9 cellular contexts compared by ENCODE assay signal in genomic region chr17:43020030-43020621, GRCh38. TPM values are rescaled to one million over a fixed set of nuclear protein-coding genes. Genes with fewer than 3 reads are reported as not detected.
A peak's percentile ranks its signal among the peaks of the same experiment; 100 is the strongest.
DNase-seq lines count a peak whose midpoint lies in the region; ATAC-seq and TF ChIP-seq lines count a peak whose summit lies in the region.
"Had no signal": no experiment of that assay in that cellular context is flagged by ENCODE, and none has a peak within 500 bp of the region (broad histone marks: within the 10 kb centered on the region; RNA-seq: fewer than 3 reads in every experiment).

No MANE protein-coding gene starts in this region.

- TF ChIP-seq POLR2A in erythroblast (IDR thresholded peaks at IDR 0.05; ENCODE audit: low read length) = no peak

- H3K36me3 ChIP-seq in subcutaneous abdominal adipose tissue (ENCODE audit: control insufficient read depth in 5 of 5, insufficient read depth in 5 of 5, low read length in 5 of 5) = peaks cover 0 to 36% (median 26%) of the 10 kb centered on the region in 5 donors

- H3K4me3 Mint-ChIP-seq in activated CD4-positive, alpha-beta T cell treated with anti-CD3 and anti-CD28 coated beads, Interleukin-2, amount 10 ng/mL, durations not matched to agents 24 days and 14 days = peak overlapping the region; percentile 88
- peak overlapping the region; percentile 76 for H3K4me3 Mint-ChIP-seq in activated T-helper 17 cell treated with anti-CD3 and anti-CD28 coated beads, Interleukin-2, amount 50 U/mL, for 72 hours

- peak overlapping the region; percentile 89 for H3K27ac ChIP-seq in subcutaneous abdominal adipose tissue (ENCODE audit: low read depth, low read length)

- no peak for ATAC-seq in activated T-helper 17 cell treated with anti-CD3 and anti-CD28 coated beads, Interleukin-2, amount 50 U/mL, for 72 hours (replicated peaks)

- H3K9ac ChIP-seq in subcutaneous abdominal adipose tissue (ENCODE audit: low read length in 5 of 5) = peak overlapping the region in 4 of 5 donors; percentile 1 to 70 (median 46)

- no peaks in the 10 kb centered on the region for H3K9me3 ChIP-seq in subcutaneous abdominal adipose tissue (ENCODE audit: control insufficient read depth in 5 of 5, low read length in 5 of 5)

- DNase-seq in activated CD4-positive, alpha-beta T cell treated with anti-CD3 and anti-CD28 coated beads, Interleukin-2, amount 10 ng/mL, durations not matched to agents 24 days and 14 days = no peak
- DNase-seq in activated CD4-positive, alpha-beta T cell treated with anti-CD3 and anti-CD28 coated beads, Interleukin-2, amount 50 U/mL, for 1 hour = no peak
- peak; percentile 9 for DNase-seq in iPS-NIHi7 (ENCODE audit: extremely low spot score)
- no peak for DNase-seq in NCI-H187 (lab: John Stamatoyannopoulos, UW)
- DNase-seq in NCI-H128 (lab: John Stamatoyannopoulos, UW; ENCODE audit: unreplicated experiment) = no peak
- no peak for DNase-seq in erythroblast (lab: John Stamatoyannopoulos, UW)

- H3K27me3 Mint-ChIP-seq in activated CD4-positive, alpha-beta T cell treated with anti-CD3 and anti-CD28 coated beads, Interleukin-2, amount 10 ng/mL, durations not matched to agents 24 days and 14 days = peaks cover 9% of the 10 kb centered on the region
- H3K27me3 Mint-ChIP-seq in activated T-helper 17 cell treated with anti-CD3 and anti-CD28 coated beads, Interleukin-2, amount 50 U/mL, for 72 hours = no peaks in the 10 kb centered on the region

- no peaks in the 10 kb centered on the region for H3K9me3 Mint-ChIP-seq in activated CD4-positive, alpha-beta T cell treated with anti-CD3 and anti-CD28 coated beads, Interleukin-2, amount 10 ng/mL, durations not matched to agents 24 days and 14 days
- no peaks in the 10 kb centered on the region for H3K9me3 Mint-ChIP-seq in activated T-helper 17 cell treated with anti-CD3 and anti-CD28 coated beads, Interleukin-2, amount 50 U/mL, for 72 hours

- H3K27ac Mint-ChIP-seq in activated CD4-positive, alpha-beta T cell treated with anti-CD3 and anti-CD28 coated beads, Interleukin-2, amount 10 ng/mL, durations not matched to agents 24 days and 14 days = no peak overlapping the region
- H3K27ac Mint-ChIP-seq in activated T-helper 17 cell treated with anti-CD3 and anti-CD28 coated beads, Interleukin-2, amount 50 U/mL, for 72 hours = peak overlapping the region; percentile 63

- no peaks in the 10 kb centered on the region for H3K27me3 ChIP-seq in subcutaneous abdominal adipose tissue (ENCODE audit: control insufficient read depth in 5 of 5, insufficient read depth in 4 of 5, low read length in 5 of 5)

- peak overlapping the region; percentile 17 to 99 (median 86) for H3K4me3 ChIP-seq in subcutaneous abdominal adipose tissue (ENCODE audit: low read depth in 1 of 5, low read length in 5 of 5)

- H3K4me1 Mint-ChIP-seq in activated CD4-positive, alpha-beta T cell treated with anti-CD3 and anti-CD28 coated beads, Interleukin-2, amount 10 ng/mL, durations not matched to agents 24 days and 14 days = peaks cover 28% of the 10 kb centered on the region
- peaks cover 25% of the 10 kb centered on the region for H3K4me1 Mint-ChIP-seq in activated T-helper 17 cell treated with anti-CD3 and anti-CD28 coated beads, Interleukin-2, amount 50 U/mL, for 72 hours

- intact Hi-C loops in activated CD4-positive, alpha-beta T cell treated with anti-CD3 and anti-CD28 coated beads, Interleukin-2, amount 10 ng/mL, durations not matched to agents 24 days and 14 days (cut with micrococcal nuclease) = loop anchor here (5.0 to 10.0 kb wide), 3 partner anchors 105 to 295 kb away; partner anchors contain the start of genes BRCA1 and TMEM106A

- peaks cover 2% of the 10 kb centered on the region for H3K36me3 Mint-ChIP-seq in activated CD4-positive, alpha-beta T cell treated with anti-CD3 and anti-CD28 coated beads, Interleukin-2, amount 10 ng/mL, durations not matched to agents 24 days and 14 days (ENCODE audit: low read depth)
- peaks cover under 1% of the 10 kb centered on the region for H3K36me3 Mint-ChIP-seq in activated T-helper 17 cell treated with anti-CD3 and anti-CD28 coated beads, Interleukin-2, amount 50 U/mL, for 72 hours (ENCODE audit: low read depth)

- H3K4me1 ChIP-seq in subcutaneous abdominal adipose tissue (ENCODE audit: control insufficient read depth in 5 of 5, insufficient read depth in 5 of 5, low read length in 5 of 5) = peaks cover 14 to 72% (median 59%) of the 10 kb centered on the region in 5 donors

RNA-seq across cellular contexts. Expression of gene VAT1, which starts 2.1 kb away (rescaled TPM):
- 17.9 and 18.8 TPM in 2 replicates for total RNA-seq in activated CD4-positive, alpha-beta T cell treated with anti-CD3 and anti-CD28 coated beads, Interleukin-2, amount 10 ng/mL, durations not matched to agents 24 days and 14 days
- 10 to 100 TPM; 30.9 to 36.5 TPM for total RNA-seq in activated T-helper 17 cell treated with anti-CD3 and anti-CD28 coated beads, Interleukin-2, amount 50 U/mL, for 72 hours

RNA-seq across cellular contexts. Expression of gene RND2, which starts 4.9 kb away (rescaled TPM):
- total RNA-seq in activated CD4-positive, alpha-beta T cell treated with anti-CD3 and anti-CD28 coated beads, Interleukin-2, amount 10 ng/mL, durations not matched to agents 24 days and 14 days = 0.07 TPM in 2 replicates
- not detected for total RNA-seq in activated T-helper 17 cell treated with anti-CD3 and anti-CD28 coated beads, Interleukin-2, amount 50 U/mL, for 72 hours
- total RNA-seq: NCI-H460 had no signal

RNA-seq across cellular contexts. Expression of gene IFI35, which starts 13.5 kb away (rescaled TPM):
- total RNA-seq in activated CD4-positive, alpha-beta T cell treated with anti-CD3 and anti-CD28 coated beads, Interleukin-2, amount 10 ng/mL, durations not matched to agents 24 days and 14 days = 51.9 and 55.2 TPM in 2 replicates
- 10 to 100 TPM; 38.4 to 45.4 TPM for total RNA-seq in activated T-helper 17 cell treated with anti-CD3 and anti-CD28 coated beads, Interleukin-2, amount 50 U/mL, for 72 hours

RNA-seq across cellular contexts. Expression of gene RPL27, which starts 21.9 kb away (rescaled TPM):
- 1,178 and 1,206 TPM in 2 replicates for total RNA-seq in activated CD4-positive, alpha-beta T cell treated with anti-CD3 and anti-CD28 coated beads, Interleukin-2, amount 10 ng/mL, durations not matched to agents 24 days and 14 days
- 1,000 to 10,000 TPM; 1,154 to 1,186 TPM for total RNA-seq in activated T-helper 17 cell treated with anti-CD3 and anti-CD28 coated beads, Interleukin-2, amount 50 U/mL, for 72 hours

RNA-seq across cellular contexts. Expression of gene RUNDC1, which starts 39.8 kb away (rescaled TPM):
- total RNA-seq in activated CD4-positive, alpha-beta T cell treated with anti-CD3 and anti-CD28 coated beads, Interleukin-2, amount 10 ng/mL, durations not matched to agents 24 days and 14 days = 20.2 and 20.5 TPM in 2 replicates
- total RNA-seq in activated T-helper 17 cell treated with anti-CD3 and anti-CD28 coated beads, Interleukin-2, amount 50 U/mL, for 72 hours = 10 to 100 TPM; 15.7 to 21.9 TPM
